9 cellular contexts compared by ENCODE assay signal in genomic region chr15:38085931-38086562, GRCh38.
DNase-seq lines count a peak whose midpoint lies in the region; ATAC-seq and TF ChIP-seq lines count a peak whose summit lies in the region.
"Had no signal": no experiment of that assay in that cellular context is flagged by ENCODE, and none has a peak within 500 bp of the region (broad histone marks: within the 10 kb centered on the region; RNA-seq: fewer than 3 reads in every experiment).

No MANE protein-coding gene starts in this region.

- no peaks in the 10 kb centered on the region for H3K9me3 Mint-ChIP-seq in chondrocyte (ENCODE audit: low read depth)
- H3K9me3 Mint-ChIP-seq: central memory CD8-positive, alpha-beta T cell; WTC11 had no signal

- no peaks in the 10 kb centered on the region for H3K9me3 ChIP-seq in stomach

- ATAC-seq in GM18870 (IDR thresholded peaks at IDR 0.05; ENCODE audit: unreplicated experiment) (peak; percentile 40), HG03064 (IDR thresholded peaks at IDR 0.05; ENCODE audit: low read depth, unreplicated experiment) (peak; percentile 40), HG03520 (IDR thresholded peaks at IDR 0.05; ENCODE audit: unreplicated experiment) (no peak)
- ATAC-seq: WTC11 had no signal

- no peak for TF ChIP-seq EP300 in stomach (IDR thresholded peaks at IDR 0.05)

- no peak for TF ChIP-seq CTCF in chondrocyte (IDR thresholded peaks at IDR 0.05)
- no peak for TF ChIP-seq CTCF in stomach (IDR thresholded peaks at IDR 0.05)

- no peaks in the 10 kb centered on the region for H3K36me3 Mint-ChIP-seq in chondrocyte (ENCODE audit: low read depth)
- H3K36me3 Mint-ChIP-seq: WTC11 had no signal

- intact Hi-C loops in stomach (cut with DNase I; ENCODE audit: low total_unique reads), result no loop called here

- no peaks in the 10 kb centered on the region for H3K27me3 Mint-ChIP-seq in chondrocyte (ENCODE audit: low read depth)
- H3K27me3 Mint-ChIP-seq: central memory CD8-positive, alpha-beta T cell had no signal

- H3K4me1 Mint-ChIP-seq in chondrocyte (ENCODE audit: low read depth), result peaks cover 62% of the 10 kb centered on the region
- H3K4me1 Mint-ChIP-seq: WTC11 had no signal

- H3K27me3 ChIP-seq in stomach, result no peaks in the 10 kb centered on the region

- no peak overlapping the region for H3K4me3 Mint-ChIP-seq in chondrocyte (ENCODE audit: unreplicated experiment)
- H3K4me3 Mint-ChIP-seq: WTC11 had no signal

- H3K27ac Mint-ChIP-seq in chondrocyte (ENCODE audit: unreplicated experiment), result peak overlapping the region; percentile 73
- H3K27ac Mint-ChIP-seq: WTC11 had no signal

- no peak overlapping the region for H3K4me3 ChIP-seq in stomach

- WGBS in stomach, 5 donors, result 24 to 53% (median 42%) methylated on average over 1 of the region's 1 CpG

- peaks cover 3 to 25% (median 14%) of the 10 kb centered on the region in 4 donors for H3K4me1 ChIP-seq in stomach

- H3K27ac ChIP-seq in stomach, result peak overlapping the region in 3 of 5 donors; percentile 14 to 48 (median 33)

- no peak for TF ChIP-seq POLR2A in stomach (IDR thresholded peaks at IDR 0.05)

- H3K36me3 ChIP-seq in stomach, result no peaks in the 10 kb centered on the region

- DNase-seq in chondrocyte (ENCODE audit: low spot score), result no peak
- DNase-seq in stomach, result no peak
- no peak for DNase-seq in NCI-H146 treated with DMSO at 0.1 percent for 48 hours (lab: John Stamatoyannopoulos, UW; ENCODE audit: unreplicated experiment)
- DNase-seq in SW480 (ENCODE audit: low spot score), result no peak
